Comparison of ENCODE assay signal across 8 cellular contexts in genomic region chr11:131910491-131911387, GRCh38.
DNase-seq lines count a peak whose midpoint lies in the region; ATAC-seq and TF ChIP-seq lines count a peak whose summit lies in the region.

No MANE protein-coding gene starts in this region.

- H3K4me3 Mint-ChIP-seq in nephron: peak overlapping the region; percentile 91 to 93 (median 91)
- no peak overlapping the region for H3K4me3 Mint-ChIP-seq in immature natural killer cell
- H3K4me3 Mint-ChIP-seq in activated CD4-positive, alpha-beta memory T cell treated with anti-CD3 and anti-CD28 coated beads for 36 hours: no peak overlapping the region

- H3K4me1 Mint-ChIP-seq in nephron: peaks cover 34% of the 10 kb centered on the region
- no peaks in the 10 kb centered on the region for H3K4me1 Mint-ChIP-seq in immature natural killer cell
- no peaks in the 10 kb centered on the region for H3K4me1 Mint-ChIP-seq in activated CD4-positive, alpha-beta memory T cell treated with anti-CD3 and anti-CD28 coated beads for 36 hours (ENCODE audit: low read depth)

- peak overlapping the region; percentile 60 for H3K4me3 ChIP-seq in epithelial cell of esophagus (ENCODE audit: low read length)

- DNase-seq in Caki2 (ENCODE audit: low read depth) (peak; percentile 13), NCI-H1417 (lab: John Stamatoyannopoulos, UW) (peak in 2 of 3 experiments; percentile 92 to 93), epithelial cell of esophagus (ENCODE audit: low read depth) (peak; percentile 55), immature natural killer cell (no peak)
- no peak for DNase-seq in activated CD4-positive, alpha-beta memory T cell treated with anti-CD3 and anti-CD28 coated beads for 36 hours

- H3K9me3 Mint-ChIP-seq in nephron (no peaks in the 10 kb centered on the region), immature natural killer cell (peaks cover 0 to 14% (median 1%) of the 10 kb centered on the region in 6 donors)
- H3K9me3 Mint-ChIP-seq in activated CD4-positive, alpha-beta memory T cell treated with anti-CD3 and anti-CD28 coated beads for 36 hours: no peaks in the 10 kb centered on the region

- POLR2A ChIA-PET in activated CD4-positive, alpha-beta memory T cell treated with anti-CD3 and anti-CD28 coated beads for 36 hours (lab: Charles Lee): no interaction called here

- intact Hi-C loops in activated CD4-positive, alpha-beta memory T cell treated with anti-CD3 and anti-CD28 coated beads for 36 hours (cut with micrococcal nuclease): no loop called here

- TF ChIP-seq CTCF in epithelial cell of esophagus (IDR thresholded peaks at IDR 0.05; ENCODE audit: insufficient read depth, low read depth, low read length, missing control alignments) (no peak), nephron (IDR thresholded peaks at IDR 0.05; ENCODE audit: unreplicated experiment in 3 of 3) (no peak)

- H3K36me3 Mint-ChIP-seq in nephron (ENCODE audit: low read depth) (no peaks in the 10 kb centered on the region), immature natural killer cell (peaks cover 0 to 3% (median 0%) of the 10 kb centered on the region in 3 donors)
- H3K36me3 Mint-ChIP-seq in activated CD4-positive, alpha-beta memory T cell treated with anti-CD3 and anti-CD28 coated beads for 36 hours: no peaks in the 10 kb centered on the region

- H3K27ac Mint-ChIP-seq in nephron (peak overlapping the region in 2 of 3 experiments; percentile 71 to 77), immature natural killer cell (no peak overlapping the region)
- no peak overlapping the region for H3K27ac Mint-ChIP-seq in activated CD4-positive, alpha-beta memory T cell treated with anti-CD3 and anti-CD28 coated beads for 36 hours

- H3K27me3 Mint-ChIP-seq in nephron (ENCODE audit: low read depth) (peaks cover 68% of the 10 kb centered on the region), immature natural killer cell (ENCODE audit: low read depth in 3 of 3) (peaks cover 7 to 18% (median 11%) of the 10 kb centered on the region in 3 donors)
- H3K27me3 Mint-ChIP-seq in activated CD4-positive, alpha-beta memory T cell treated with anti-CD3 and anti-CD28 coated beads for 36 hours: peaks cover 34% of the 10 kb centered on the region

- in situ Hi-C loops in Caki2 (cut with HindIII; ENCODE audit: low pct_unique_long_range_greater_than_20kb, low sequenced_read_pairs): no loop called here

- ATAC-seq in GM18867 (IDR thresholded peaks at IDR 0.05; ENCODE audit: unreplicated experiment) (no peak), GM21367 (IDR thresholded peaks at IDR 0.05; ENCODE audit: unreplicated experiment) (no peak)

- CTCF ChIA-PET in activated CD4-positive, alpha-beta memory T cell treated with anti-CD3 and anti-CD28 coated beads for 36 hours (lab: Charles Lee): no interaction called here

Comparison
In these comparisons a context has a peak if more than half of its experiments do, and no peak if none do; other contexts are left out.
1. DNase-seq: peak in Caki2 (single experiment), NCI-H1417 (2 of 3) and epithelial cell of esophagus (single experiment); none in immature natural killer cell (0 of 3) and activated CD4-positive, alpha-beta memory T cell treated with anti-CD3 and anti-CD28 coated beads for 36 hours (single experiment).
2. H3K27ac Mint-ChIP-seq: peak in nephron (2 of 3); none in immature natural killer cell (0 of 6) and activated CD4-positive, alpha-beta memory T cell treated with anti-CD3 and anti-CD28 coated beads for 36 hours (single experiment).
3. H3K4me3 Mint-ChIP-seq: peak in nephron (3 of 3); none in immature natural killer cell (0 of 5) and activated CD4-positive, alpha-beta memory T cell treated with anti-CD3 and anti-CD28 coated beads for 36 hours (single experiment).